ENCODE assay signal across 8 cellular contexts in genomic region chr7:65373608-65374351, GRCh38. TPM values are rescaled to one million over a fixed set of nuclear protein-coding genes. Genes with fewer than 3 reads are reported as not detected.
DNase-seq lines count a peak whose midpoint lies in the region; ATAC-seq and TF ChIP-seq lines count a peak whose summit lies in the region.

ZNF92 (plus strand) TSS chr7:65373855; CDS start chr7:65373998, 143 bp downstream.

- H3K9ac ChIP-seq in colonic mucosa (ENCODE audit: low read depth in 2 of 2, low read length in 2 of 2) = peak within 1 kb of the TSS; percentile 76 to 92

- ATAC-seq in HG03460 (IDR thresholded peaks at IDR 0.05; ENCODE audit: unreplicated experiment) = peak; percentile 99

- DNase-seq in BE2C (peak; percentile 98), GM19240 (ENCODE audit: insufficient read length, low spot score) (peak; percentile 84), NCI-H526 (lab: John Stamatoyannopoulos, UW) (peak; percentile 97 to 99), colonic mucosa (peak; percentile 99)
- peak; percentile 97 for DNase-seq in activated CD4-positive, alpha-beta T cell treated with anti-CD3 and anti-CD28 coated beads for 48 hours
- peak; percentile 89 to 90 for DNase-seq in stimulated activated CD4-positive, alpha-beta T cell treated with anti-CD3 and anti-CD28 coated beads, Interleukin-1b, Interleukin-23, amount 100 ng/mL, for 4 hours (ENCODE audit: low read depth in 2 of 2)

- H3K4me1 ChIP-seq in BE2C = no peaks in the 10 kb centered on the region; the same call in 1 of the 2 replicates
- no peaks in the 10 kb centered on the region for H3K4me1 ChIP-seq in colonic mucosa

- intact Hi-C loops in colonic mucosa (cut with DNase I) = no loop called here

- H3K36me3 ChIP-seq in BE2C (peaks cover 24% of the 10 kb centered on the region), colonic mucosa (no peaks in the 10 kb centered on the region)

- H3K4me3 ChIP-seq in BE2C (ENCODE audit: low read depth, low read length) (peak within 1 kb of the TSS; percentile 88), colonic mucosa (peak within 1 kb of the TSS; percentile 82)

- no peak for TF ChIP-seq CTCF in BE2C (IDR thresholded peaks at IDR 0.05; ENCODE audit: low read depth, low read length)
- TF ChIP-seq CTCF in colonic mucosa (IDR thresholded peaks at IDR 0.05) = no peak

- H3K9me3 ChIP-seq in BE2C (no peaks in the 10 kb centered on the region), colonic mucosa (no peaks in the 10 kb centered on the region)

- H3K27me3 ChIP-seq in BE2C = no peaks in the 10 kb centered on the region
- H3K27me3 ChIP-seq in colonic mucosa = no peaks in the 10 kb centered on the region
- no peaks in the 10 kb centered on the region for H3K27me3 ChIP-seq in layer of hippocampus (ENCODE audit: control insufficient read depth, insufficient read depth, low read length)

- H3K27ac ChIP-seq in colonic mucosa (peak within 1 kb of the TSS; percentile 81), layer of hippocampus (ENCODE audit: low read depth, low read length) (peak within 1 kb of the TSS; percentile 52)

RNA-seq across cellular contexts. Expression of gene ZNF92, which starts in this region (rescaled TPM):
- polyA plus RNA-seq in BE2C (2012; ENCODE audit: insufficient read depth, insufficient read length, low read depth) = 2.3 TPM
- total RNA-seq in colonic mucosa = 1 to 10 TPM; 8.4 to 8.8 TPM

Comparison
In these comparisons a context has a peak if more than half of its experiments do, and no peak if none do; other contexts are left out.
1. Peak in every context shown above with its lines: DNase-seq, ATAC-seq, H3K4me3 ChIP-seq and H3K27ac ChIP-seq.